In the genomic region with DNA sequence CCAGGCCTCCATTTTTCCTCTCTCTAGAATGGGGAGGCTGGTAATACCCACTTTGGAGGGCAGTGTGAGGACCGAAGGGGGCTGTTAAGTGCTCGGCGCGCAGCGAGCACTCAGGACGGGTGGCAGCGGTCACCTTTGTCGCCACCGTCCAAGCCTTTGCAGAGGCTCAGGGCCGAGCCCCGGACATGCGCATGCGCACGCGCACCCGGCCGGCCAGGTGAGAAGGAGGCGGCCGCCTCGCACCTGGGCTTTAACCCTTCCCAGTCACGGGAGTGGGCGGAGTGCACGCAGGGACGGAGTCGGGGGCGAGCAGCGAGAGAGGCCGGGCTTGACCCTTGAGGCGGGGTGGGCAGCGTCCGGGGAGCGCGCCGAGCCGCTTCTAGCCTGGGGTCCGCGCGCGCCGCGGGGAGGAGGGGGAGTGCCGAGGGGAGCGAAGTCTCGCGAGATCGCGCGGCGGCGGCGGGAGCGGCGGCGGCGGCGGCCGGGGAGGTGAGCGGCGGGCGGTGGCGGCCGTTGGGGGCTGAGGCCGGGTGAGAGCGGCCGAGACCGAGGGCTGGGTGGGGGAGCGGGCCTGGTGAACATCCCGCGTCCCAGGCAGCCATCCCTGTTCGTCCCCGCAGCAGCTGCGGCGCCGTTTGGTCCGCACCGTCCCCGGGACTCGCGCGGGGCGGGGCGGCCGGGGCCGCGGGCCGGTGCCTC, we compare ENCODE assay signal across 8 cellular contexts. TPM values are rescaled to one million over a fixed set of nuclear protein-coding genes. Genes with fewer than 3 reads are reported as not detected.
DNase-seq lines count a peak whose midpoint lies in the region; ATAC-seq and TF ChIP-seq lines count a peak whose summit lies in the region.

A gene with protein sequence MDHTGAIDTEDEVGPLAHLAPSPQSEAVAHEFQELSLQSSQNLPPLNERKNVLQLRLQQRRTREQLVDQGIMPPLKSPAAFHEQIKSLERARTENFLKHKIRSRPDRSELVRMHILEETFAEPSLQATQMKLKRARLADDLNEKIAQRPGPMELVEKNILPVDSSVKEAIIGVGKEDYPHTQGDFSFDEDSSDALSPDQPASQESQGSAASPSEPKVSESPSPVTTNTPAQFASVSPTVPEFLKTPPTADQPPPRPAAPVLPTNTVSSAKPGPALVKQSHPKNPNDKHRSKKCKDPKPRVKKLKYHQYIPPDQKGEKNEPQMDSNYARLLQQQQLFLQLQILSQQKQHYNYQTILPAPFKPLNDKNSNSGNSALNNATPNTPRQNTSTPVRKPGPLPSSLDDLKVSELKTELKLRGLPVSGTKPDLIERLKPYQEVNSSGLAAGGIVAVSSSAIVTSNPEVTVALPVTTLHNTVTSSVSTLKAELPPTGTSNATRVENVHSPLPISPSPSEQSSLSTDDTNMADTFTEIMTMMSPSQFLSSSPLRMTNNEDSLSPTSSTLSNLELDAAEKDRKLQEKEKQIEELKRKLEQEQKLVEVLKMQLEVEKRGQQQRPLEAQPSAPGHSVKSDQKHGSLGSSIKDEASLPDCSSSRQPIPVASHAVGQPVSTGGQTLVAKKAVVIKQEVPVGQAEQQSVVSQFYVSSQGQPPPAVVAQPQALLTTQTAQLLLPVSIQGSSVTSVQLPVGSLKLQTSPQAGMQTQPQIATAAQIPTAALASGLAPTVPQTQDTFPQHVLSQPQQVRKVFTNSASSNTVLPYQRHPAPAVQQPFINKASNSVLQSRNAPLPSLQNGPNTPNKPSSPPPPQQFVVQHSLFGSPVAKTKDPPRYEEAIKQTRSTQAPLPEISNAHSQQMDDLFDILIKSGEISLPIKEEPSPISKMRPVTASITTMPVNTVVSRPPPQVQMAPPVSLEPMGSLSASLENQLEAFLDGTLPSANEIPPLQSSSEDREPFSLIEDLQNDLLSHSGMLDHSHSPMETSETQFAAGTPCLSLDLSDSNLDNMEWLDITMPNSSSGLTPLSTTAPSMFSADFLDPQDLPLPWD (plus strand): TSS at position 443 of the 699 bp plus-strand sequence. CDS start 69,288 bp downstream, outside the sequence.

- H3K27ac ChIP-seq in AG04450 (ENCODE audit: low read depth, low read length) (no peak within 1 kb of the TSS), liver (ENCODE audit: low read depth in 1 of 2, low read length in 2 of 2) (peak within 1 kb of the TSS; percentile 81)

- H3K9me3 ChIP-seq in AG04450 (ENCODE audit: control insufficient read depth, insufficient read depth, low read length) (no peaks in the 10 kb centered on the region), liver (ENCODE audit: control insufficient read depth in 4 of 4, low read length in 3 of 4) (no peaks in the 10 kb centered on the region)

- peak within 1 kb of the TSS; percentile 81 for H3K4me3 ChIP-seq in AG04450 (ENCODE audit: low read depth, low read length)
- H3K4me3 ChIP-seq in liver (ENCODE audit: low read depth in 1 of 3, low read length in 3 of 3) = peak within 1 kb of the TSS; percentile 76 to 96 (median 88)

- TF ChIP-seq RAD21 in liver (IDR thresholded peaks at IDR 0.05) = peak; percentile 27 to 43

- under 1% methylated on average over 86 of the region's 86 CpGs for WGBS in liver

- peak within 1 kb of the TSS; percentile 60 to 81 for H3K9ac ChIP-seq in liver (ENCODE audit: low read depth in 1 of 2, low read length in 2 of 2)

- H3K27me3 ChIP-seq in AG04450 (ENCODE audit: control insufficient read depth, insufficient read depth, low read length) (no peaks in the 10 kb centered on the region), liver (ENCODE audit: control insufficient read depth in 4 of 4, insufficient read depth in 4 of 4, low read length in 3 of 4) (no peaks in the 10 kb centered on the region)

- POLR2A ChIA-PET in AG04450 (lab: Yijun Ruan, JAX) = no interaction called here

- no peaks in the 10 kb centered on the region for H3K36me3 ChIP-seq in liver (ENCODE audit: control insufficient read depth in 4 of 4, insufficient read depth in 3 of 4, low read depth in 1 of 4, low read length in 3 of 4)

- peaks cover 3 to 22% (median 12%) of the 10 kb centered on the region in 4 donors for H3K4me1 ChIP-seq in liver (ENCODE audit: control insufficient read depth in 4 of 4, insufficient read depth in 4 of 4, low read length in 3 of 4)

- TF ChIP-seq CTCF in AG04450 (IDR thresholded peaks at IDR 0.05; ENCODE audit: low read depth, low read length) (no peak), liver (IDR thresholded peaks at IDR 0.05; ENCODE audit: low read depth, low read length, missing input control) (no peak)

- DNase-seq in AG04450 (ENCODE audit: low read depth, low spot score) (no peak), NCI-H510A (lab: John Stamatoyannopoulos, UW) (peak; percentile 66), dermis blood vessel endothelial cell (peak; percentile 79)
- peak; percentile 70 to 75 for DNase-seq in activated CD4-positive, alpha-beta T cell treated with anti-CD3 and anti-CD28 coated beads, Interleukin-2, amount 50 U/mL, for 4 hours
- peak; percentile 77 for DNase-seq in stimulated activated CD4-positive, alpha-beta T cell treated with anti-CD3 and anti-CD28 coated beads, Interleukin-4, amount 100 ng/mL, for 24 hours

- CTCF ChIA-PET in AG04450 (lab: Charles Lee) = no interaction called here

- ATAC-seq in GM18873 (IDR thresholded peaks at IDR 0.05; ENCODE audit: low FRiP score, unreplicated experiment) = peak; percentile 60
- peak; percentile 77 for ATAC-seq in HG03108 (IDR thresholded peaks at IDR 0.05; ENCODE audit: unreplicated experiment)

TF ChIP-seq in liver, 16 proteins besides CTCF, POLR2A, EP300 and RAD21:
- TF ChIP-seq FOXA1 (IDR thresholded peaks at IDR 0.05) (no peak), GABPA (IDR thresholded peaks at IDR 0.05 in 1 of 2, conservative IDR thresholded peaks at IDR 0.05 in 1 of 2) (no peak), FOXA2 (IDR thresholded peaks at IDR 0.05) (no peak), YY1 (IDR thresholded peaks at IDR 0.05) (peak; percentile 80), EGR1 (IDR thresholded peaks at IDR 0.05; ENCODE audit: low read depth in 2 of 2) (no peak), NR2F2 (IDR thresholded peaks at IDR 0.05) (no peak), JUND (IDR thresholded peaks at IDR 0.05) (no peak), TAF1 (conservative IDR thresholded peaks at IDR 0.05) (no peak), SP1 (IDR thresholded peaks at IDR 0.05) (no peak)
- TF ChIP-seq, protein P1, sequence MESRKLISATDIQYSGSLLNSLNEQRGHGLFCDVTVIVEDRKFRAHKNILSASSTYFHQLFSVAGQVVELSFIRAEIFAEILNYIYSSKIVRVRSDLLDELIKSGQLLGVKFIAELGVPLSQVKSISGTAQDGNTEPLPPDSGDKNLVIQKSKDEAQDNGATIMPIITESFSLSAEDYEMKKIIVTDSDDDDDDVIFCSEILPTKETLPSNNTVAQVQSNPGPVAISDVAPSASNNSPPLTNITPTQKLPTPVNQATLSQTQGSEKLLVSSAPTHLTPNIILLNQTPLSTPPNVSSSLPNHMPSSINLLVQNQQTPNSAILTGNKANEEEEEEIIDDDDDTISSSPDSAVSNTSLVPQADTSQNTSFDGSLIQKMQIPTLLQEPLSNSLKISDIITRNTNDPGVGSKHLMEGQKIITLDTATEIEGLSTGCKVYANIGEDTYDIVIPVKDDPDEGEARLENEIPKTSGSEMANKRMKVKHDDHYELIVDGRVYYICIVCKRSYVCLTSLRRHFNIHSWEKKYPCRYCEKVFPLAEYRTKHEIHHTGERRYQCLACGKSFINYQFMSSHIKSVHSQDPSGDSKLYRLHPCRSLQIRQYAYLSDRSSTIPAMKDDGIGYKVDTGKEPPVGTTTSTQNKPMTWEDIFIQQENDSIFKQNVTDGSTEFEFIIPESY (IDR thresholded peaks at IDR 0.05) = peak; percentile 47
- TF ChIP-seq, protein P2, sequence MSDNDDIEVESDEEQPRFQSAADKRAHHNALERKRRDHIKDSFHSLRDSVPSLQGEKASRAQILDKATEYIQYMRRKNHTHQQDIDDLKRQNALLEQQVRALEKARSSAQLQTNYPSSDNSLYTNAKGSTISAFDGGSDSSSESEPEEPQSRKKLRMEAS (IDR thresholded peaks at IDR 0.05) = no peak
- TF ChIP-seq, protein P3, sequence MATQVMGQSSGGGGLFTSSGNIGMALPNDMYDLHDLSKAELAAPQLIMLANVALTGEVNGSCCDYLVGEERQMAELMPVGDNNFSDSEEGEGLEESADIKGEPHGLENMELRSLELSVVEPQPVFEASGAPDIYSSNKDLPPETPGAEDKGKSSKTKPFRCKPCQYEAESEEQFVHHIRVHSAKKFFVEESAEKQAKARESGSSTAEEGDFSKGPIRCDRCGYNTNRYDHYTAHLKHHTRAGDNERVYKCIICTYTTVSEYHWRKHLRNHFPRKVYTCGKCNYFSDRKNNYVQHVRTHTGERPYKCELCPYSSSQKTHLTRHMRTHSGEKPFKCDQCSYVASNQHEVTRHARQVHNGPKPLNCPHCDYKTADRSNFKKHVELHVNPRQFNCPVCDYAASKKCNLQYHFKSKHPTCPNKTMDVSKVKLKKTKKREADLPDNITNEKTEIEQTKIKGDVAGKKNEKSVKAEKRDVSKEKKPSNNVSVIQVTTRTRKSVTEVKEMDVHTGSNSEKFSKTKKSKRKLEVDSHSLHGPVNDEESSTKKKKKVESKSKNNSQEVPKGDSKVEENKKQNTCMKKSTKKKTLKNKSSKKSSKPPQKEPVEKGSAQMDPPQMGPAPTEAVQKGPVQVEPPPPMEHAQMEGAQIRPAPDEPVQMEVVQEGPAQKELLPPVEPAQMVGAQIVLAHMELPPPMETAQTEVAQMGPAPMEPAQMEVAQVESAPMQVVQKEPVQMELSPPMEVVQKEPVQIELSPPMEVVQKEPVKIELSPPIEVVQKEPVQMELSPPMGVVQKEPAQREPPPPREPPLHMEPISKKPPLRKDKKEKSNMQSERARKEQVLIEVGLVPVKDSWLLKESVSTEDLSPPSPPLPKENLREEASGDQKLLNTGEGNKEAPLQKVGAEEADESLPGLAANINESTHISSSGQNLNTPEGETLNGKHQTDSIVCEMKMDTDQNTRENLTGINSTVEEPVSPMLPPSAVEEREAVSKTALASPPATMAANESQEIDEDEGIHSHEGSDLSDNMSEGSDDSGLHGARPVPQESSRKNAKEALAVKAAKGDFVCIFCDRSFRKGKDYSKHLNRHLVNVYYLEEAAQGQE (IDR thresholded peaks at IDR 0.05) = no peak
- TF ChIP-seq, protein P4, sequence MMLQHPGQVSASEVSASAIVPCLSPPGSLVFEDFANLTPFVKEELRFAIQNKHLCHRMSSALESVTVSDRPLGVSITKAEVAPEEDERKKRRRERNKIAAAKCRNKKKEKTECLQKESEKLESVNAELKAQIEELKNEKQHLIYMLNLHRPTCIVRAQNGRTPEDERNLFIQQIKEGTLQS (IDR thresholded peaks at IDR 0.05) = no peak

RNA-seq across cellular contexts. Expression of the gene that starts here (rescaled TPM):
- polyA plus RNA-seq in AG04450 (2011; rRNA removed) (10.5 and 11.0 TPM in 2 replicates), liver (1 to 10 TPM; 4.1 to 5.9 TPM)
- 19.7 and 20.5 TPM in 2 replicates for polyA minus RNA-seq in AG04450 (2011; rRNA and poly(A)+ RNA removed)
- total RNA-seq in dermis blood vessel endothelial cell (19.1 and 20.8 TPM in 2 replicates), liver (10 to 100 TPM in 1 of 2 donors, 1 to 10 TPM in 1; 5.7 to 14.2 TPM)
